Comparison of ENCODE assay signal across 28 cellular contexts in the genomic region with DNA sequence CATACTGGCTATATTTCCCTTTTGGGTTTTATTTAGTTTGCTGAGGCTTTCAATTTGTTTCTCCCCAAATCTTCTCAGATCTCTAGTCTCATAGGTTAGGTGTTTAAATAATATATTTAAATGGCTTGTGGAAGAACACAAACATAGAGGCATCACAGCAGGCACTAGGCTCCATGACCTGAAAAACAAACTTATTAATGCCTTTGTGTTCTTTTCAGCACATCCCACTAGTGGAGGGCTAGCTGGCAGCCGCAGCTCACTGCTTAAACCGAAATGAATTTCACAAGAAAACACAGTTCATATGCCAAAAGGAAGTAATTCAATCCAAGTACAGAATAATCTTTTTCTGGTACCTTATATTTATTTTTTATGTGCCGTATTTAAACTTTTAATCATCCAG.
A peak's percentile ranks its signal among the peaks of the same experiment; 100 is the strongest.
DNase-seq lines count a peak whose midpoint lies in the region; ATAC-seq and TF ChIP-seq lines count a peak whose summit lies in the region.
"Had no signal": no experiment of that assay in that cellular context is flagged by ENCODE, and none has a peak within 500 bp of the region (broad histone marks: within the 10 kb centered on the region; RNA-seq: fewer than 3 reads in every experiment).

No MANE protein-coding gene starts in this region.

- H3K4me1 ChIP-seq in ascending aorta: peaks cover 0 to 7% of the 10 kb centered on the region in 2 donors
- H3K4me1 ChIP-seq in left ventricle myocardium inferior: peaks cover 74% of the 10 kb centered on the region
- H3K4me1 ChIP-seq in thoracic aorta (ENCODE audit: control insufficient read depth in 1 of 2, low read depth in 2 of 2): peaks cover 2 to 31% of the 10 kb centered on the region in 2 donors
- H3K4me1 ChIP-seq: upper lobe of right lung had no signal

- TF ChIP-seq CTCF in ascending aorta (IDR thresholded peaks at IDR 0.05) (no peak), left ventricle myocardium inferior (IDR thresholded peaks at IDR 0.05; ENCODE audit: borderline replicate concordance) (no peak), thoracic aorta (IDR thresholded peaks at IDR 0.05) (no peak)

- H3K9me3 ChIP-seq in ascending aorta: no peaks in the 10 kb centered on the region
- H3K9me3 ChIP-seq in left ventricle myocardium inferior (replicated peaks): no peaks in the 10 kb centered on the region
- H3K9me3 ChIP-seq in thoracic aorta: no peaks in the 10 kb centered on the region
- H3K9me3 ChIP-seq: BE2C, esophagus muscularis mucosa, ovary, SJSA1, upper lobe of right lung had no signal

- intact Hi-C loops in Right ventricle myocardium superior (cut with DNase I) (loop anchor here (10.0 kb wide), 1 partner anchor 377 kb away; no protein-coding TSS in a partner anchor), cardiac septum (cut with DNase I) (loop anchor here (2.0 to 5.0 kb wide), 2 partner anchors 40 to 377 kb away; no protein-coding TSS in a partner anchor), ascending aorta (cut with DNase I) (no loop called here), left ventricle myocardium inferior (cut with micrococcal nuclease) (no loop called here)

- DNase-seq in Right ventricle myocardium superior: peak; percentile 47
- no peak for DNase-seq in cardiac septum (ENCODE audit: low spot score)
- DNase-seq in ascending aorta (ENCODE audit: low spot score in 2 of 2): no peak
- no peak for DNase-seq in left ventricle myocardium inferior
- no peak for DNase-seq in thoracic aorta (ENCODE audit: low spot score)
- no peak for DNase-seq in RKO (ENCODE audit: low spot score)
- no peak for DNase-seq in NCI-H1105 (lab: John Stamatoyannopoulos, UW)
- DNase-seq: ACHN; activated CD4-positive, alpha-beta T cell treated with anti-CD3 and anti-CD28 coated beads, Interleukin-2, amount 50 U/mL, for 48 hours; activated naive CD4-positive, alpha-beta T cell treated with anti-CD3 and anti-CD28 coated beads, Interleukin-2, amount 10 ng/mL, durations not matched to agents 7 days and 5 days; BE2C; DMS153; naive thymus-derived CD8-positive, alpha-beta T cell; NCI-H1436; NCI-H2107; NCI-H510A; retina; stimulated activated CD4-positive, alpha-beta T cell treated with anti-CD3 and anti-CD28 coated beads, Interleukin-2, amount 100 ng/mL, for 48 hours; T-cell; upper lobe of right lung had no signal

- H3K27ac ChIP-seq in ascending aorta (peak overlapping the region; percentile 37 to 52), left ventricle myocardium inferior (replicated peaks) (peak overlapping the region; percentile 88), thoracic aorta (peak overlapping the region; percentile 35 to 71)
- H3K27ac ChIP-seq: cardiac muscle cell, esophagus muscularis mucosa, HL-60, KMS-11, SJSA1, upper lobe of right lung had no signal

- no peaks in the 10 kb centered on the region for H3K36me3 ChIP-seq in ascending aorta
- H3K36me3 ChIP-seq in left ventricle myocardium inferior: no peaks in the 10 kb centered on the region
- H3K36me3 ChIP-seq in thoracic aorta: no peaks in the 10 kb centered on the region
- H3K36me3 ChIP-seq: BE2C, cardiac muscle cell, esophagus muscularis mucosa, ovary, SJSA1, upper lobe of right lung had no signal

- H3K27me3 ChIP-seq in ascending aorta (no peaks in the 10 kb centered on the region), left ventricle myocardium inferior (ENCODE audit: low read depth) (no peaks in the 10 kb centered on the region), thoracic aorta (replicated peaks; ENCODE audit: insufficient read depth) (no peaks in the 10 kb centered on the region)
- H3K27me3 ChIP-seq: BE2C, cardiac muscle cell, esophagus muscularis mucosa, ovary, SJSA1, upper lobe of right lung had no signal

- ATAC-seq in Right ventricle myocardium superior (ENCODE audit: poor library complexity): peak; percentile 40
- no peak for ATAC-seq in thoracic aorta (ENCODE audit: insufficient number of reproducible peaks, low FRiP score, low read depth)
- no peak for ATAC-seq in GM18907 (IDR thresholded peaks at IDR 0.05; ENCODE audit: unreplicated experiment)
- ATAC-seq: activated CD4-positive, CD25-positive, alpha-beta regulatory T cell treated with anti-CD3 and anti-CD28 coated beads, Interleukin-2, amount 50 U/mL, for 24 hours; naive thymus-derived CD8-positive, alpha-beta T cell; T-cell; upper lobe of right lung had no signal

- no peak overlapping the region for H3K4me3 ChIP-seq in ascending aorta
- no peak overlapping the region for H3K4me3 ChIP-seq in left ventricle myocardium inferior
- peak overlapping the region; percentile 23 for H3K4me3 ChIP-seq in thoracic aorta
- H3K4me3 ChIP-seq: cardiac muscle cell, esophagus muscularis mucosa, ovary, SJSA1, upper lobe of right lung had no signal

Comparison
In these comparisons a context has a peak if more than half of its experiments do, and no peak if none do; other contexts are left out.
1. intact Hi-C loops: an anchor here in Right ventricle myocardium superior (10.0 kb wide) and cardiac septum (2.0 to 5.0 kb wide); none called in ascending aorta and left ventricle myocardium inferior.